In the genomic region with DNA sequence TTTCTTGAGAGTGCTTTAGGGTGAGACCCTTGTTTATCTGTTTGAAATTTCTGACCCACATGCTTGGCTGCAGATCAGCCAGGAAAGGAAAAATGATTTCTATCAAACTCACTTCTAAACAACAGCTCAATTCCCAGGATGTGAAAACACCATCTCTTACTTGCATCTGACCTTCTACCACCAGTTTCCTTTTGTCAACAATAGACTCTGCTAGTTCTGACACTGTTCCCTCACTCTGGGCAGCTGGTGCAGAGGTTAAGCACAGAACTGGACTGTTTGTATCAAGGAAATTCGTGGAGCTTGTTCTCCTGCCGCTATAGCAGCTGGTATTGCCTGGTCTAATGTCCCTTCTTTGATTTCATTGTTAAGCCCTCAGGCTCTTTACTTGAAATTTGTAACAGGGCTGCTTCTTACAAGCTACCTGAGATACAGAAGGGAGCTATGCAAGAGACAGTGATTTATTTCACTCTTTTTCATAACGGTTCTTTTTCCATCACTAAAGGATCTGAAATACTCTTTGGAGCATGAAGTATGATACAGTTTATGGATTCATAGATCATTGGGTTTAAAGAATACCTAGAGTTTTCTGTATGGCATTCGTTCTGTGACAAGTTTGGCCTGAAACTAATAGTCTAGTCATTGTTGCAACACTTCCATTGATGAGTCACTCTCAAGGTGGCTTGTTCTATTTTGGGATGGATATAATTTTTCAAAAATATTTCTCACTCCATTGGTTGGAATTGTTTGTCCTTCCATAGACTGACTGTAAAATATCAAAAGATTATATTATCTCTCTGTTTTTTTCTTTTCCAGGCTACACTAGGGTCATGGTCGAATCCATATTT, we compare ENCODE assay signal across 15 cellular contexts.
DNase-seq lines count a peak whose midpoint lies in the region; ATAC-seq, FAIRE-seq and TF ChIP-seq lines count a peak whose summit lies in the region.
"Had no signal": no experiment of that assay in that cellular context is flagged by ENCODE, and none has a peak within 500 bp of the region (broad histone marks: within the 10 kb centered on the region; RNA-seq: fewer than 3 reads in every experiment).

No MANE protein-coding gene starts in this region.

- no peaks in the 10 kb centered on the region for H3K9me3 ChIP-seq in IMR-90 (ENCODE audit: control insufficient read depth, insufficient read depth, low read length)
- peaks cover 3% of the 10 kb centered on the region for H3K9me3 ChIP-seq in endodermal cell (ENCODE audit: control insufficient read depth, low read length)
- H3K9me3 ChIP-seq: thoracic aorta had no signal

- H3K27me3 Mint-ChIP-seq in mesothelial cell of epicardium (ENCODE audit: low read depth) (no peaks in the 10 kb centered on the region), endodermal cell (ENCODE audit: insufficient read depth) (no peaks in the 10 kb centered on the region)
- H3K27me3 Mint-ChIP-seq: CD4-positive, CD25-positive, alpha-beta regulatory T cell had no signal

- no peak overlapping the region for H2AFZ ChIP-seq in IMR-90 (replicated peaks; ENCODE audit: low read length, poor library complexity)

- H2AK9ac ChIP-seq in IMR-90 (replicated peaks; ENCODE audit: low read depth, low read length, poor library complexity), result no peak overlapping the region

- H4K5ac ChIP-seq in IMR-90 (ENCODE audit: low read depth, low read length), result no peak overlapping the region

- H3K56ac ChIP-seq in IMR-90 (ENCODE audit: extremely low read depth, insufficient read depth, low read length), result no peak overlapping the region

- H3K18ac ChIP-seq in IMR-90 (ENCODE audit: low read depth, low read length), result no peak overlapping the region

- H3K4me3 ChIP-seq in IMR-90 (ENCODE audit: insufficient read depth, low read depth, low read length) (no peak overlapping the region), bronchial epithelial cell (ENCODE audit: low read depth, low read length) (no peak overlapping the region), endodermal cell (ENCODE audit: low read length) (no peak overlapping the region)
- H3K4me3 ChIP-seq: heart left ventricle, thoracic aorta had no signal

- H3K4me1 ChIP-seq in IMR-90 (ENCODE audit: control insufficient read depth, insufficient read depth, low read length) (peaks cover 6% of the 10 kb centered on the region), endodermal cell (ENCODE audit: control insufficient read depth, insufficient read depth, low read length) (no peaks in the 10 kb centered on the region)

- 0 out of 2 replicates have a peak, but pooled peaks cover 2% of the 10 kb centered on the region for H3K9me1 ChIP-seq in IMR-90 (ENCODE audit: insufficient read depth, low read length)

- H3K4ac ChIP-seq in IMR-90 (ENCODE audit: low read depth, low read length), result no peak overlapping the region

- no peak for FAIRE-seq in bronchial epithelial cell (lab: Jason Lieb, UNC)

- no peak overlapping the region for H4K8ac ChIP-seq in IMR-90 (ENCODE audit: low read depth in 2 of 2, low read length in 2 of 2)

- H3K27ac ChIP-seq in IMR-90 (ENCODE audit: insufficient read depth, low read length) (no peak overlapping the region), endodermal cell (ENCODE audit: low read depth, low read length) (no peak overlapping the region)
- H3K27ac ChIP-seq: heart left ventricle, thoracic aorta had no signal

- H3K9ac ChIP-seq in IMR-90 (ENCODE audit: low read depth, low read length) (no peak overlapping the region), endodermal cell (ENCODE audit: extremely low read depth, low read length, poor library complexity, severe bottlenecking) (no peak overlapping the region)

- WGBS in IMR-90 (ENCODE audit: extremely low coverage in 2 of 2, insufficient read length in 1 of 2), 2 experiments, result no CpG with 5 or more reads among the region's 5 CpGs
- WGBS in endodermal cell (ENCODE audit: insufficient coverage in 1 of 2, insufficient read length in 1 of 2), 2 experiments, result 90 to 92% methylated on average over 3 to 5 of the region's 5 CpGs

- BruUV-seq in IMR-90 (replicated peaks; lab: Mats Ljungman, UMichigan), result no TSS peak

- H2BK20ac ChIP-seq in IMR-90 (ENCODE audit: low read depth, low read length), result no peak overlapping the region

- no peaks in the 10 kb centered on the region for H3K79me1 ChIP-seq in IMR-90 (ENCODE audit: low read depth in 1 of 2, low read length in 2 of 2)

- peaks cover 13% of the 10 kb centered on the region for H3K4me1 Mint-ChIP-seq in mesothelial cell of epicardium
- H3K4me1 Mint-ChIP-seq in endodermal cell, result no peaks in the 10 kb centered on the region
- H3K4me1 Mint-ChIP-seq: CD4-positive, CD25-positive, alpha-beta regulatory T cell had no signal

- no peak for TF ChIP-seq RAD21 in IMR-90 (IDR thresholded peaks at IDR 0.05; ENCODE audit: low read length)

- TF ChIP-seq CTCF in IMR-90 (conservative IDR thresholded peaks at IDR 0.05; ENCODE audit: low read depth, low read length) (no peak), bronchial epithelial cell (IDR thresholded peaks at IDR 0.05; ENCODE audit: insufficient read depth, low read length, severe bottlenecking) (no peak), mesothelial cell of epicardium (IDR thresholded peaks at IDR 0.05; ENCODE audit: unreplicated experiment) (no peak), endodermal cell (conservative IDR thresholded peaks at IDR 0.05) (no peak)

- H3K23ac ChIP-seq in IMR-90 (ENCODE audit: low read depth, low read length), result no peak overlapping the region

- peak; percentile 34 for DNase-seq in ELR (ENCODE audit: low read depth)
- DNase-seq in IMR-90, result peak; percentile 20
- peak; percentile 81 for DNase-seq in bronchial epithelial cell (ENCODE audit: low read depth)
- DNase-seq in mesothelial cell of epicardium (ENCODE audit: low spot score in 2 of 2, unreplicated experiment in 2 of 2), result no peak
- no peak for DNase-seq in NCI-H524 treated with DMSO at 0.1 percent for 48 hours (lab: John Stamatoyannopoulos, UW)
- DNase-seq in endodermal cell, result no peak
- no peak for DNase-seq in retina
- no peak for DNase-seq in SIG-M5 (lab: John Stamatoyannopoulos, UW)
- DNase-seq: CD4-positive, CD25-positive, alpha-beta regulatory T cell; heart left ventricle; KBM-7; NCI-H446 treated with DMSO at 0.1 percent for 48 hours; stimulated activated CD4-positive, alpha-beta T cell treated with anti-CD3 and anti-CD28 coated beads, Interleukin-4, amount 100 ng/mL, for 24 hours had no signal

- TF ChIP-seq POLR2A in IMR-90 (IDR thresholded peaks at IDR 0.05; ENCODE audit: low read depth, low read length), result no peak

- H3K36me3 Mint-ChIP-seq in mesothelial cell of epicardium, result peaks cover 2% of the 10 kb centered on the region
- H3K36me3 Mint-ChIP-seq in endodermal cell (ENCODE audit: low read depth), result no peaks in the 10 kb centered on the region
- H3K36me3 Mint-ChIP-seq: CD4-positive, CD25-positive, alpha-beta regulatory T cell had no signal

- no peak overlapping the region for H2BK5ac ChIP-seq in IMR-90 (ENCODE audit: low read depth, low read length, poor library complexity, severe bottlenecking)

- no peak overlapping the region for H2BK15ac ChIP-seq in IMR-90 (ENCODE audit: low read depth, low read length)

- peak; percentile 44; the same call in 1 of the 2 replicates for ATAC-seq in IMR-90 (ENCODE audit: low read depth)
- ATAC-seq: heart left ventricle had no signal

- H3K27me3 ChIP-seq in IMR-90 (ENCODE audit: control insufficient read depth, insufficient read depth, low read length) (no peaks in the 10 kb centered on the region), bronchial epithelial cell (ENCODE audit: control insufficient read depth, insufficient read depth, low read length) (no peaks in the 10 kb centered on the region), endodermal cell (ENCODE audit: control insufficient read depth, insufficient read depth, low read length, poor library complexity, severe bottlenecking) (no peaks in the 10 kb centered on the region)
- H3K27me3 ChIP-seq: heart left ventricle had no signal

- H3K9me3 Mint-ChIP-seq in mesothelial cell of epicardium (peaks cover 30% of the 10 kb centered on the region), endodermal cell (peaks cover 4% of the 10 kb centered on the region)

- no peak overlapping the region for H3K14ac ChIP-seq in IMR-90 (replicated peaks; ENCODE audit: low read depth, low read length)

- POLR2A ChIA-PET in IMR-90 (lab: Charles Lee; ENCODE audit: unreplicated experiment), result no interaction called here

- in situ Hi-C loops in IMR-90 (cut with MboI; ENCODE audit: low sequenced_read_pairs), result no loop called here

- no peak overlapping the region for H4K91ac ChIP-seq in IMR-90 (ENCODE audit: insufficient read depth, low read depth, low read length)

- no peak overlapping the region; the same call in 1 of the 2 replicates for H2BK120ac ChIP-seq in IMR-90 (ENCODE audit: low read depth, low read length)

- H4K20me1 ChIP-seq in IMR-90 (ENCODE audit: insufficient read depth, low read length), result no peaks in the 10 kb centered on the region

- H3K27ac Mint-ChIP-seq in mesothelial cell of epicardium, result peak overlapping the region; percentile 69
- no peak overlapping the region for H3K27ac Mint-ChIP-seq in endodermal cell
- H3K27ac Mint-ChIP-seq: CD4-positive, CD25-positive, alpha-beta regulatory T cell; T-helper 2 cell treated with Interferon-gamma antibody and Interleukin-4, amounts not matched to agents 5 μg/mL and 100 μg/mL, for 36 hours had no signal

- H3K4me3 Mint-ChIP-seq in mesothelial cell of epicardium (no peak overlapping the region), endodermal cell (no peak overlapping the region)
- H3K4me3 Mint-ChIP-seq: CD4-positive, CD25-positive, alpha-beta regulatory T cell; T-helper 2 cell treated with Interferon-gamma antibody and Interleukin-4, amounts not matched to agents 5 μg/mL and 100 μg/mL, for 36 hours had no signal

- H3K4me2 ChIP-seq in IMR-90 (ENCODE audit: low read depth, low read length), result no peak overlapping the region

- no peak overlapping the region for H2AK5ac ChIP-seq in IMR-90 (ENCODE audit: low read depth, low read length)

- CTCF ChIA-PET in IMR-90 (lab: Yijun Ruan, JAX), result no interaction called here

- H3K36me3 ChIP-seq in IMR-90 (ENCODE audit: control insufficient read depth, insufficient read depth, low read length) (no peaks in the 10 kb centered on the region), bronchial epithelial cell (ENCODE audit: control insufficient read depth, insufficient read depth, low read length) (no peaks in the 10 kb centered on the region), endodermal cell (ENCODE audit: control insufficient read depth, insufficient read depth, low read length) (no peaks in the 10 kb centered on the region)
- H3K36me3 ChIP-seq: heart left ventricle, thoracic aorta had no signal

- dilution Hi-C loops in IMR-90 (cut with HindIII; ENCODE audit: low sequenced_read_pairs, unreplicated experiment), result no loop called here

- intact Hi-C loops in IMR-90 (cut with micrococcal nuclease), result no loop called here

TF ChIP-seq in IMR-90, 13 proteins besides CTCF, POLR2A, EP300 and RAD21:
- TF ChIP-seq FOS (IDR thresholded peaks at IDR 0.05; ENCODE audit: low read depth, low read length) (peak; percentile 35; the same call in 1 of the 2 replicates), CEBPB (IDR thresholded peaks at IDR 0.05; ENCODE audit: low read depth, low read length) (peak; percentile 82), RFX5 (IDR thresholded peaks at IDR 0.05; ENCODE audit: low read depth, low read length) (no peak)
TF ChIP-seq in IMR-90: peak in this region for 2.

Comparison
In these comparisons a context has a peak if more than half of its experiments do, and no peak if none do; other contexts are left out.
1. DNase-seq: peak in ELR (single experiment), IMR-90 (single experiment) and bronchial epithelial cell (single experiment); none in mesothelial cell of epicardium (0 of 2), NCI-H524 treated with DMSO at 0.1 percent for 48 hours (single experiment), endodermal cell (single experiment), retina (single experiment) and SIG-M5 (single experiment).